In the genomic region with DNA sequence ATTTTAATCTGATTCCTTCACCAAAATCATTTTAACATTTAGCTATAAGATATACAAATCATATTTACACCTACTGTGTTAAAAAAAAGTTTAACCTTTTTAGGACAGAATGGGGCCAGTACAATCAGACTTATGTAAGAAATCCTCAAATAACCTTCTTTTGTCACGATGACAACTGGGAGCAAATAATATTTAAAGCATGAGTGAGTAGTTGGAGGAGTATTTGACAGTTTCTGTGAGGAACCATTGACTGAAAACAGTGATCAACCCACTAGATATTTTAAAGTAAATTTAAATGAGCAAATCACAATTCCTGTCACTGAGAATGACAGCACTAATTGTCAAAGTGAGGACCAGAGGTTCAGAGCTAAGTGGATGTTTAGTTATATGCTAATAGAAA, we compare ENCODE assay signal across 1 cellular context.
TF ChIP-seq lines count a peak whose summit lies in the region.

No MANE protein-coding gene starts in this region.

TF ChIP-seq in neural cell, 6 proteins besides CTCF, POLR2A, EP300 and RAD21 (continued from another document):
- TF ChIP-seq, protein P1, sequence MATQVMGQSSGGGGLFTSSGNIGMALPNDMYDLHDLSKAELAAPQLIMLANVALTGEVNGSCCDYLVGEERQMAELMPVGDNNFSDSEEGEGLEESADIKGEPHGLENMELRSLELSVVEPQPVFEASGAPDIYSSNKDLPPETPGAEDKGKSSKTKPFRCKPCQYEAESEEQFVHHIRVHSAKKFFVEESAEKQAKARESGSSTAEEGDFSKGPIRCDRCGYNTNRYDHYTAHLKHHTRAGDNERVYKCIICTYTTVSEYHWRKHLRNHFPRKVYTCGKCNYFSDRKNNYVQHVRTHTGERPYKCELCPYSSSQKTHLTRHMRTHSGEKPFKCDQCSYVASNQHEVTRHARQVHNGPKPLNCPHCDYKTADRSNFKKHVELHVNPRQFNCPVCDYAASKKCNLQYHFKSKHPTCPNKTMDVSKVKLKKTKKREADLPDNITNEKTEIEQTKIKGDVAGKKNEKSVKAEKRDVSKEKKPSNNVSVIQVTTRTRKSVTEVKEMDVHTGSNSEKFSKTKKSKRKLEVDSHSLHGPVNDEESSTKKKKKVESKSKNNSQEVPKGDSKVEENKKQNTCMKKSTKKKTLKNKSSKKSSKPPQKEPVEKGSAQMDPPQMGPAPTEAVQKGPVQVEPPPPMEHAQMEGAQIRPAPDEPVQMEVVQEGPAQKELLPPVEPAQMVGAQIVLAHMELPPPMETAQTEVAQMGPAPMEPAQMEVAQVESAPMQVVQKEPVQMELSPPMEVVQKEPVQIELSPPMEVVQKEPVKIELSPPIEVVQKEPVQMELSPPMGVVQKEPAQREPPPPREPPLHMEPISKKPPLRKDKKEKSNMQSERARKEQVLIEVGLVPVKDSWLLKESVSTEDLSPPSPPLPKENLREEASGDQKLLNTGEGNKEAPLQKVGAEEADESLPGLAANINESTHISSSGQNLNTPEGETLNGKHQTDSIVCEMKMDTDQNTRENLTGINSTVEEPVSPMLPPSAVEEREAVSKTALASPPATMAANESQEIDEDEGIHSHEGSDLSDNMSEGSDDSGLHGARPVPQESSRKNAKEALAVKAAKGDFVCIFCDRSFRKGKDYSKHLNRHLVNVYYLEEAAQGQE (IDR thresholded peaks at IDR 0.05; ENCODE audit: borderline replicate concordance) = no peak
